ENCODE assay signal across 26 cellular contexts in the genomic region with DNA sequence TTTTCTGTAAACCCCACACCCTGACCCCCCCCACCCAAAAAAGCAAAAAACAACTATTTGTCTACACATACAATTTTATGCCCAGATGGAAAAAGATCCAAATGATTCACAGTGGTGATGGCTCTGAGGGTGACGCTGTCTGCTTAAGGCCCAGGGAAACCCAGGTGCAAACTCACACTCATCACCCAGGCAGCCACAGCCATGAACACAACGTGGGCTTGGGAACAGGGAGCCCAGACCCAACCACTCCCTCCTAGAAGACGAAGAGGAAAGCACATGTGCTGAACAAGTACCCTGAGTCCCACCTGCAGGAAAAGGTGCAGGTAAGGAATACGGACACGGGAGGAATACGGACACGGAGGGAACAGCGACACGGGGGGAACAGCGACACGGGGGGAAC. TPM values are rescaled to one million over a fixed set of nuclear protein-coding genes. Genes with fewer than 3 reads are reported as not detected.
"Had no signal": no experiment of that assay in that cellular context is flagged by ENCODE, and none has a peak within 500 bp of the region (broad histone marks: within the 10 kb centered on the region; RNA-seq: fewer than 3 reads in every experiment).

No MANE protein-coding gene starts in this region.

- H3K9me3 ChIP-seq: MG63 had no signal

- H3K4me3 ChIP-seq: MG63, SJSA1, SK-N-MC had no signal

- ATAC-seq: HepG2 had no signal

- H3K27ac ChIP-seq: SJSA1 had no signal

- DNase-seq: IMR-90, Karpas-422, KG1, MG63, NCI-H1092, NCI-H1105 treated with DMSO at 0.1 percent for 48 hours, NCI-H1417 treated with DMSO at 0.1 percent for 48 hours, NCI-H146, NCI-H1694 treated with DMSO at 0.1 percent for 48 hours, NCI-H1930, NCI-H2081, NCI-H2107, NCI-H2171, NCI-H226, NCI-H446, NCI-H510A, NCI-H524 treated with DMSO at 0.1 percent for 48 hours, NCI-H69, NCI-H774, Right ventricle myocardium superior, RPMI8226, SIG-M5 had no signal

RNA-seq across cellular contexts. Expression of a gene that starts 5.4 kb away (rescaled TPM):
- total RNA-seq: IMR-90, Right ventricle myocardium superior, SJSA1 had no signal

RNA-seq across cellular contexts. Expression of a gene that starts 9.2 kb away (rescaled TPM):
- total RNA-seq: HepG2, HT1080, IMR-90, SJSA1 had no signal

RNA-seq across cellular contexts. Expression of a gene that starts 13.0 kb away (rescaled TPM):
- total RNA-seq: HepG2, HT1080, IMR-90, SJSA1 had no signal
- polyA plus RNA-seq: HepG2, IMR-90 had no signal

RNA-seq across cellular contexts. Expression of a gene that starts 19.9 kb away (rescaled TPM):
- total RNA-seq: HepG2, HT1080, IMR-90, Right ventricle myocardium superior, SJSA1 had no signal
- polyA plus RNA-seq: HepG2, IMR-90 had no signal

RNA-seq across cellular contexts. Expression of a gene that starts 33.2 kb away (rescaled TPM):
- total RNA-seq: HepG2, HT1080, IMR-90, Right ventricle myocardium superior, SJSA1 had no signal
- polyA plus RNA-seq: IMR-90 had no signal
